Comparison of ENCODE assay signal across 20 cellular contexts in genomic region chr2:105646423-105647076, GRCh38.
"Had no signal": no experiment of that assay in that cellular context is flagged by ENCODE, and none has a peak within 500 bp of the region (broad histone marks: within the 10 kb centered on the region; RNA-seq: fewer than 3 reads in every experiment).

No MANE protein-coding gene starts in this region.

- H3K4me1 ChIP-seq: left lung, spleen, vagina had no signal

- H3K36me3 ChIP-seq: left lung, spleen, vagina had no signal

- H3K9me3 ChIP-seq: left lung, testis, vagina had no signal

- H3K27ac ChIP-seq: left lung, spleen, testis, vagina had no signal

- H3K27me3 ChIP-seq: spleen, testis, vagina had no signal

- H3K4me3 ChIP-seq: left lung, lung, spleen, testis, vagina had no signal

- ATAC-seq: activated T-cell treated with anti-CD3 and anti-CD28 coated beads, Interleukin-2, amount 50 U/mL, for 72 hours; natural killer cell had no signal

- DNase-seq: activated CD4-positive, alpha-beta memory T cell treated with anti-CD3 and anti-CD28 coated beads, Interleukin-2, amount 10 ng/mL, durations not matched to agents 7 days and 5 days; activated CD4-positive, alpha-beta T cell treated with anti-CD3 and anti-CD28 coated beads for 4 hours; activated CD4-positive, CD25-positive, alpha-beta regulatory T cell; activated effector memory CD4-positive, alpha-beta T cell treated with Interleukin-2 at 50 U/mL for 16 hours; activated naive CD4-positive, alpha-beta T cell treated with anti-CD3 and anti-CD28 coated beads for 36 hours; activated naive CD8-positive, alpha-beta T cell treated with anti-CD3 and anti-CD28 coated beads, Interleukin-2, amount 10 ng/mL, durations not matched to agents 7 days and 5 days; activated T-cell treated with anti-CD3 and anti-CD28 coated beads, Interleukin-2, amount 50 U/mL, for 72 hours; amniotic stem cell; effector CD8-positive, alpha-beta T cell; foreskin melanocyte; left lung; natural killer cell; retina; spleen; stimulated activated CD4-positive, alpha-beta T cell treated with anti-CD3 and anti-CD28 coated beads, Interleukin-4, amount 100 ng/mL, for 1 hour; stimulated activated naive CD4-positive, alpha-beta T cell; T1000; testis had no signal
